ENCODE assay signal across 18 cellular contexts in the genomic region with DNA sequence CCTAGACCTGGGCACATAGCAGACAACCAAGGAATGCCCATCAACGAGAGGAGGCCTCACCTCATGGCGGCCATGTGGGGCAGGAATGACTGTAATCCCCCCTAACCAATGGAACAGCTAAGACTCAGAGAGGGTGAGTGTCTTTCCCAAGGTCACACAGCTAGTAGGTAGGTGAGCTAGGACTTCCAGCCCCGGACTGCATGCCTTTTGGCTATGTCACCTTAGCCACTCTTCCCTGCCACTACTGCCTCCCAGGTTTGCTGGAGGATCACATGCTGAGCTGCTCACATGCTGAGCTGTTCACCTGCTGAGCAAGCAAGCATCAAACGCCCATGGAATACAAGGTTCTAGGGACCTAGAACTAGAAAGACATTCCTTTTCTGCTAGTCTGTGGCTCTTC.
DNase-seq lines count a peak whose midpoint lies in the region; ATAC-seq, FAIRE-seq and TF ChIP-seq lines count a peak whose summit lies in the region.
"Had no signal": no experiment of that assay in that cellular context is flagged by ENCODE, and none has a peak within 500 bp of the region (broad histone marks: within the 10 kb centered on the region; RNA-seq: fewer than 3 reads in every experiment).

No MANE protein-coding gene starts in this region.

- DNase-seq in A549 (ENCODE audit: low read depth in 1 of 2, low spot score in 1 of 2) (no peak), H1 (ENCODE audit: low read depth in 1 of 2, low spot score in 2 of 2) (no peak), spleen (peak; percentile 39), NCI-H2081 (lab: John Stamatoyannopoulos, UW) (no peak), NCI-H187 (lab: John Stamatoyannopoulos, UW) (no peak)
- DNase-seq: CD8-positive, alpha-beta T cell; COR-L47; DMS153; DMS79 treated with DMSO at 0.1 percent for 48 hours; EL; GOT3; HCEC 1CT; IMR-90 had no signal

- H3K4ac ChIP-seq in H1 (replicated peaks; ENCODE audit: insufficient read length, low read depth, low read length): no peak overlapping the region

- no peak for ATAC-seq in A549
- ATAC-seq: CD8-positive, alpha-beta T cell had no signal

- CTCF ChIA-PET in A549 (lab: Yijun Ruan, JAX) (interaction anchor here (0.8 to 1.8 kb wide), 4 partner anchors 14 to 282 kb away, joined by 3 to 4 read pairs (median 4); no protein-coding TSS in a partner anchor), HEK293 (lab: Yijun Ruan, JAX) (no interaction called here), H1 (lab: Charles Lee; ENCODE audit: partially characterized antibody) (interaction anchor here (0.6 to 1.5 kb wide), 5 partner anchors 30 to 1616 kb away, joined by 3 to 6 read pairs (median 3); no protein-coding TSS in a partner anchor)

- FAIRE-seq in A549 (lab: Jason Lieb, UNC) (no peak), H1 (lab: Jason Lieb, UNC) (no peak)
- FAIRE-seq: D721Med, G401.6, GM12891 had no signal

- TF ChIP-seq POLR2A in A549 (IDR thresholded peaks at IDR 0.05; ENCODE audit: low read length) (no peak), H1 (IDR thresholded peaks at IDR 0.05; ENCODE audit: control extremely low read depth in 1 of 2, low read depth in 2 of 2, low read length in 2 of 2) (no peak), spleen (IDR thresholded peaks at IDR 0.05) (no peak)

- TF ChIP-seq RAD21 in A549 (conservative IDR thresholded peaks at IDR 0.05 in 1 of 2, IDR thresholded peaks at IDR 0.05 in 1 of 2) (no peak), H1 (IDR thresholded peaks at IDR 0.05 in 1 of 2, conservative IDR thresholded peaks at IDR 0.05 in 1 of 2; ENCODE audit: low read depth in 2 of 2, low read length in 2 of 2) (no peak)

- H4K8ac ChIP-seq in H1 (ENCODE audit: extremely low read depth, insufficient read depth, low read length): no peak overlapping the region

- H3K79me1 ChIP-seq in H1 (ENCODE audit: low read depth, low read length): no peaks in the 10 kb centered on the region

- H3K27me3 ChIP-seq in H1 (replicated peaks in 1 of 4; ENCODE audit: control insufficient read depth in 3 of 4, extremely low read depth in 1 of 4, insufficient read depth in 3 of 4, low read length in 3 of 4) (no peaks in the 10 kb centered on the region; a peak in 1 of 7 replicates), spleen (replicated peaks in 1 of 7) (peaks cover 0 to 27% (median 0%) of the 10 kb centered on the region in 7 donors)

- no peak overlapping the region for H3K18ac ChIP-seq in H1 (ENCODE audit: extremely low read depth, low read length)

- intact Hi-C loops in spleen (cut with DNase I; ENCODE audit: low total_unique reads): no loop called here

- H4K5ac ChIP-seq in H1 (ENCODE audit: insufficient read length, low read depth, low read length): no peak overlapping the region

- H3K56ac ChIP-seq in H1 (replicated peaks; ENCODE audit: insufficient read length, low read depth, low read length): no peak overlapping the region

- TF ChIP-seq CTCF in A549 (IDR thresholded peaks at IDR 0.05) (no peak), HEK293 (tag by site-specific recombination; IDR thresholded peaks at IDR 0.05) (no peak), H1 (IDR thresholded peaks at IDR 0.05; ENCODE audit: control extremely low read depth in 1 of 3, insufficient read depth in 1 of 3, low read depth in 1 of 3, low read length in 3 of 3) (no peak), spleen (IDR thresholded peaks at IDR 0.05 in 8 of 11, conservative IDR thresholded peaks at IDR 0.05 in 3 of 11) (no peak)

- no peak overlapping the region for H3K4me3 ChIP-seq in A549
- no peak overlapping the region for H3K4me3 ChIP-seq in HEK293 (ENCODE audit: low read depth, low read length)
- H3K4me3 ChIP-seq in H1 (ENCODE audit: extremely low read depth in 1 of 4, insufficient read depth in 2 of 4, low read depth in 3 of 4, low read length in 4 of 4): no peak overlapping the region
- no peak overlapping the region for H3K4me3 ChIP-seq in spleen

- no peak overlapping the region for H4K91ac ChIP-seq in H1 (replicated peaks; ENCODE audit: insufficient read length, low read length)

- no peak overlapping the region for H2AK5ac ChIP-seq in H1 (ENCODE audit: low read depth, low read length)

- H2BK12ac ChIP-seq in H1 (ENCODE audit: low read depth, low read length): no peak overlapping the region

- H3K23ac ChIP-seq in H1 (ENCODE audit: insufficient read length): no peak overlapping the region

- H3K4me1 ChIP-seq in A549 (0 out of 3 replicates have a peak, but pooled peaks cover 8% of the 10 kb centered on the region), HEK293 (ENCODE audit: control insufficient read depth, insufficient read depth, low read length) (no peaks in the 10 kb centered on the region), H1 (replicated peaks in 1 of 4; ENCODE audit: control insufficient read depth in 3 of 4, insufficient read depth in 4 of 4, low read length in 3 of 4) (peaks cover 0 to 3% (median 1%) of the 10 kb centered on the region in 4 experiments; a peak in 2 of 7 replicates), spleen (no peaks in the 10 kb centered on the region)

- POLR2A ChIA-PET in A549 (lab: Yijun Ruan, JAX) (no interaction called here), HEK293 (lab: Yijun Ruan, JAX) (no interaction called here), H1 (lab: Charles Lee; ENCODE audit: partially characterized antibody) (no interaction called here)

- no peaks in the 10 kb centered on the region for H3K23me2 ChIP-seq in H1 (ENCODE audit: low read depth, low read length)

- no peaks in the 10 kb centered on the region for H3K79me2 ChIP-seq in H1 (ENCODE audit: control insufficient read depth in 1 of 2, insufficient read depth in 2 of 2, low read length in 2 of 2)

- H3K27ac ChIP-seq in A549 (no peak overlapping the region), HEK293 (ENCODE audit: extremely low read depth, low read depth, low read length) (no peak overlapping the region), H1 (ENCODE audit: low read depth, low read length) (no peak overlapping the region), spleen (no peak overlapping the region)
- H3K27ac ChIP-seq: HL-60 had no signal

- H2BK20ac ChIP-seq in H1 (ENCODE audit: low read length): no peak overlapping the region

- 73% methylated on average over 4 of the region's 4 CpGs for WGBS in A549 (ENCODE audit: missing lambda C conversion rate)
- 86% methylated on average over 4 of the region's 4 CpGs; no CpG with 5 or more reads in 1 of the 2 experiments for WGBS in H1 (ENCODE audit: extremely low coverage in 1 of 2, insufficient coverage in 1 of 2, insufficient read length in 1 of 2, insufficient replicate concordance in 2 of 2, low coverage in 1 of 2, low lambda C conversion rate in 2 of 2, missing lambda C conversion rate in 1 of 2), 2 experiments
- WGBS in spleen, 5 donors: 80 to 92% (median 85%) methylated on average over 4 of the region's 4 CpGs

- H4K20me1 ChIP-seq in H1 (replicated peaks in 1 of 2; ENCODE audit: control insufficient read depth in 1 of 2, insufficient read depth in 2 of 2, low read length in 2 of 2): no peaks in the 10 kb centered on the region

- H2BK120ac ChIP-seq in H1 (replicated peaks; ENCODE audit: low read depth, low read length): no peak overlapping the region

- H3K9me3 ChIP-seq in A549 (no peaks in the 10 kb centered on the region), HEK293 (ENCODE audit: control insufficient read depth, insufficient read depth, low read depth, low read length) (no peaks in the 10 kb centered on the region), H1 (ENCODE audit: insufficient read depth in 2 of 2, low read depth in 1 of 2, low read length in 1 of 2) (no peaks in the 10 kb centered on the region), spleen (no peaks in the 10 kb centered on the region)

- H2BK15ac ChIP-seq in H1 (ENCODE audit: low read length): 0 out of 2 replicates have a peak overlapping the region, but pooled peaks have one; percentile 23

- H3K36me3 ChIP-seq in HEK293 (ENCODE audit: control insufficient read depth in 2 of 2, insufficient read depth in 1 of 2, low read length in 2 of 2): no peaks in the 10 kb centered on the region
- H3K36me3 ChIP-seq in H1 (ENCODE audit: control insufficient read depth in 2 of 4, insufficient read depth in 4 of 4, low read length in 3 of 4): no peaks in the 10 kb centered on the region
- H3K36me3 ChIP-seq in spleen: no peaks in the 10 kb centered on the region

- H2AFZ ChIP-seq in H1 (ENCODE audit: low read length): no peak overlapping the region

- H3K9ac ChIP-seq in H1 (replicated peaks in 1 of 4; ENCODE audit: extremely low read depth in 1 of 4, low read depth in 3 of 4, low read length in 3 of 4): no peak overlapping the region

- H3K4me2 ChIP-seq in A549 (no peak overlapping the region), H1 (ENCODE audit: insufficient read depth in 1 of 2, low read depth in 2 of 2, low read length in 2 of 2) (no peak overlapping the region)

- H3K14ac ChIP-seq in H1 (ENCODE audit: insufficient read length): no peak overlapping the region

- TF ChIP-seq EP300 in A549 (IDR thresholded peaks at IDR 0.05) (no peak), H1 (IDR thresholded peaks at IDR 0.05; ENCODE audit: borderline replicate concordance in 1 of 2, low read depth in 2 of 2, low read length in 2 of 2) (no peak)

- H2BK5ac ChIP-seq in H1 (ENCODE audit: low read depth, low read length): no peak overlapping the region

TF ChIP-seq in A549, 52 proteins besides CTCF, POLR2A, EP300 and RAD21:
- TF ChIP-seq TP53 (CRISPR knock-in tag; IDR thresholded peaks at IDR 0.05) (no peak), ZFP36 (IDR thresholded peaks at IDR 0.05; ENCODE audit: borderline replicate concordance, partially characterized antibody) (peak; percentile 15)
TF ChIP-seq in A549: peak in this region for 1.

TF ChIP-seq in HEK293, 187 proteins besides CTCF, POLR2A, EP300 and RAD21 (continues in another document):
- TF ChIP-seq, protein P1, sequence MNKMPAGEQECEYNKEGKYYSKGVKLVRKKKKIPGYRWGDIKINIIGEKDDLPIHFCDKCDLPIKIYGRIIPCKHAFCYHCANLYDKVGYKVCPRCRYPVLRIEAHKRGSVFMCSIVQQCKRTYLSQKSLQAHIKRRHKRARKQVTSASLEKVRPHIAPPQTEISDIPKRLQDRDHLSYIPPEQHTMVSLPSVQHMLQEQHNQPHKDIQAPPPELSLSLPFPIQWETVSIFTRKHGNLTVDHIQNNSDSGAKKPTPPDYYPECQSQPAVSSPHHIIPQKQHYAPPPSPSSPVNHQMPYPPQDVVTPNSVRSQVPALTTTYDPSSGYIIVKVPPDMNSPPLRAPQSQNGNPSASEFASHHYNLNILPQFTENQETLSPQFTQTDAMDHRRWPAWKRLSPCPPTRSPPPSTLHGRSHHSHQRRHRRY (tag by site-specific recombination; IDR thresholded peaks at IDR 0.05): no peak

TF ChIP-seq in H1, 55 proteins besides CTCF, POLR2A, EP300 and RAD21 (continues in another document):
- TF ChIP-seq EGR1 (IDR thresholded peaks at IDR 0.05; ENCODE audit: borderline replicate concordance, low read depth, low read length) (no peak), CEBPB (IDR thresholded peaks at IDR 0.05; ENCODE audit: low read depth, low read length) (no peak)
- TF ChIP-seq, protein P2, sequence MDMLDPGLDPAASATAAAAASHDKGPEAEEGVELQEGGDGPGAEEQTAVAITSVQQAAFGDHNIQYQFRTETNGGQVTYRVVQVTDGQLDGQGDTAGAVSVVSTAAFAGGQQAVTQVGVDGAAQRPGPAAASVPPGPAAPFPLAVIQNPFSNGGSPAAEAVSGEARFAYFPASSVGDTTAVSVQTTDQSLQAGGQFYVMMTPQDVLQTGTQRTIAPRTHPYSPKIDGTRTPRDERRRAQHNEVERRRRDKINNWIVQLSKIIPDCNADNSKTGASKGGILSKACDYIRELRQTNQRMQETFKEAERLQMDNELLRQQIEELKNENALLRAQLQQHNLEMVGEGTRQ (IDR thresholded peaks at IDR 0.05; ENCODE audit: low read length): no peak
